Comparison of ENCODE assay signal across 13 cellular contexts in genomic region chr9:133889498-133890301, GRCh38.
DNase-seq lines count a peak whose midpoint lies in the region; ATAC-seq and TF ChIP-seq lines count a peak whose summit lies in the region.
"Had no signal": no experiment of that assay in that cellular context is flagged by ENCODE, and none has a peak within 500 bp of the region (broad histone marks: within the 10 kb centered on the region; RNA-seq: fewer than 3 reads in every experiment).

No MANE protein-coding gene starts in this region.

- peak overlapping the region; percentile 30 for H3K9ac ChIP-seq in fibroblast of lung (ENCODE audit: insufficient read depth, low read length)

- H3K36me3 ChIP-seq in HEK293 (ENCODE audit: control insufficient read depth in 2 of 2, insufficient read depth in 1 of 2, low read length in 2 of 2) (no peaks in the 10 kb centered on the region), fibroblast of lung (ENCODE audit: control insufficient read depth, insufficient read depth, low read length) (no peaks in the 10 kb centered on the region), psoas muscle (ENCODE audit: insufficient read depth in 1 of 2, low read depth in 1 of 2) (no peaks in the 10 kb centered on the region), thyroid gland (no peaks in the 10 kb centered on the region)

- POLR2A ChIA-PET in HEK293 (lab: Yijun Ruan, JAX) = no interaction called here

- no peaks in the 10 kb centered on the region for H3K9me3 ChIP-seq in HEK293 (ENCODE audit: control insufficient read depth, insufficient read depth, low read depth, low read length)
- H3K9me3 ChIP-seq in fibroblast of lung (ENCODE audit: control insufficient read depth, insufficient read depth, low read depth, low read length) = no peaks in the 10 kb centered on the region
- no peaks in the 10 kb centered on the region for H3K9me3 ChIP-seq in psoas muscle
- no peaks in the 10 kb centered on the region for H3K9me3 ChIP-seq in thyroid gland

- H3K4me2 ChIP-seq in fibroblast of lung (ENCODE audit: extremely low read depth, insufficient read depth, low read length) = no peak overlapping the region

- DNase-seq in NCI-H748 treated with DMSO at 0.1 percent for 48 hours (lab: John Stamatoyannopoulos, UW) (peak; percentile 74), fibroblast of lung (ENCODE audit: low read depth in 2 of 2) (peak in 1 of 2 donors; percentile 38), sciatic nerve (ENCODE audit: low spot score) (no peak), psoas muscle (no peak), thyroid gland (no peak)
- no peak for DNase-seq in activated T-cell treated with anti-CD3 and anti-CD28 coated beads, Interleukin-2, amount 50 U/mL, for 1 hour
- DNase-seq: activated CD4-positive, CD25-positive, alpha-beta regulatory T cell treated with anti-CD3 and anti-CD28 coated beads, Interleukin-2, amount 50 U/mL, for 72 hours; activated naive CD8-positive, alpha-beta T cell treated with anti-CD3 and anti-CD28 coated beads, Interleukin-2, amount 10 ng/mL, durations not matched to agents 7 days and 5 days; erythroblast; stimulated activated CD4-positive, alpha-beta T cell treated with anti-CD3 and anti-CD28 coated beads, Interleukin-15, amount 100 ng/mL, for 24 hours had no signal

- H4K20me1 ChIP-seq in fibroblast of lung (ENCODE audit: control insufficient read depth, extremely low read depth, insufficient read depth, low read length) = no peaks in the 10 kb centered on the region

- H3K4me3 ChIP-seq in HEK293 (ENCODE audit: low read depth, low read length) (no peak overlapping the region), fibroblast of lung (replicated peaks in 1 of 4; ENCODE audit: control extremely low read depth in 1 of 4, insufficient read depth in 1 of 4, low read depth in 3 of 4, low read length in 4 of 4) (no peak overlapping the region), psoas muscle (no peak overlapping the region), thyroid gland (replicated peaks in 1 of 3) (no peak overlapping the region)
- H3K4me3 ChIP-seq: lung had no signal

- WGBS in psoas muscle, 3 donors = 40 to 62% (median 51%) methylated on average over 24 of the region's 24 CpGs
- WGBS in thyroid gland, 2 donors = 91 to 95% methylated on average over 16 to 21 of the region's 24 CpGs

- H2AFZ ChIP-seq in fibroblast of lung (ENCODE audit: low read length) = no peak overlapping the region

- no peak for TF ChIP-seq POLR2A in thyroid gland (IDR thresholded peaks at IDR 0.05)

- intact Hi-C loops in sciatic nerve (cut with DNase I) (no loop called here), psoas muscle (cut with DNase I) (no loop called here), thyroid gland (cut with DNase I) (no loop called here)

- H3K27me3 ChIP-seq in fibroblast of lung (ENCODE audit: control insufficient read depth, insufficient read depth, low read length) (no peaks in the 10 kb centered on the region), psoas muscle (ENCODE audit: insufficient read depth in 3 of 3, low read length in 2 of 3) (peaks cover 0 to 7% (median 0%) of the 10 kb centered on the region in 3 donors), thyroid gland (no peaks in the 10 kb centered on the region)

- H3K27ac ChIP-seq in HEK293 (ENCODE audit: extremely low read depth, low read depth, low read length) (no peak overlapping the region), fibroblast of lung (ENCODE audit: insufficient read depth, low read length) (peak overlapping the region; percentile 13), psoas muscle (no peak overlapping the region), thyroid gland (no peak overlapping the region)

- TF ChIP-seq CTCF in HEK293 (tag by site-specific recombination; IDR thresholded peaks at IDR 0.05) (no peak), fibroblast of lung (conservative IDR thresholded peaks at IDR 0.05 in 1 of 2, IDR thresholded peaks at IDR 0.05 in 1 of 2; ENCODE audit: low read depth in 1 of 2, low read length in 2 of 2) (no peak), psoas muscle (IDR thresholded peaks at IDR 0.05) (no peak), thyroid gland (IDR thresholded peaks at IDR 0.05) (no peak)

- peak; percentile 47 for ATAC-seq in sciatic nerve
- no peak for ATAC-seq in psoas muscle
- ATAC-seq in HG02840 (IDR thresholded peaks at IDR 0.05; ENCODE audit: low FRiP score, unreplicated experiment) = no peak

- H3K4me1 ChIP-seq in HEK293 (ENCODE audit: control insufficient read depth, insufficient read depth, low read length) = no peaks in the 10 kb centered on the region
- peaks cover 6% of the 10 kb centered on the region for H3K4me1 ChIP-seq in fibroblast of lung (ENCODE audit: control insufficient read depth, extremely low read depth, insufficient read depth, low read length)
- no peaks in the 10 kb centered on the region for H3K4me1 ChIP-seq in psoas muscle
- peaks cover 0 to 5% of the 10 kb centered on the region in 2 donors for H3K4me1 ChIP-seq in thyroid gland

- CTCF ChIA-PET in HEK293 (lab: Yijun Ruan, JAX) = interaction anchor here (0.7 to 1.2 kb wide), 2 partner anchors 20 to 325 kb away, joined by 3 to 4 read pairs; no protein-coding TSS in a partner anchor

- H3K79me2 ChIP-seq in fibroblast of lung (ENCODE audit: control insufficient read depth, insufficient read depth, low read length) = peaks cover 2% of the 10 kb centered on the region

TF ChIP-seq in HEK293, 187 proteins besides CTCF, POLR2A, EP300 and RAD21:
- TF ChIP-seq ZNF324 (tag by site-specific recombination; IDR thresholded peaks at IDR 0.05) = no peak
- no peak for TF ChIP-seq ZNF311 (tag by site-specific recombination; IDR thresholded peaks at IDR 0.05; ENCODE audit: borderline replicate concordance)
- TF ChIP-seq ZBTB1 (tag by site-specific recombination; IDR thresholded peaks at IDR 0.05) = no peak
- peak; percentile 10; the same call in 1 of the 2 replicates for TF ChIP-seq ZIC2 (tag by site-specific recombination; IDR thresholded peaks at IDR 0.05)
- TF ChIP-seq ZNF747 (tag by site-specific recombination; IDR thresholded peaks at IDR 0.05) = no peak
